ENCODE assay signal across 15 cellular contexts in genomic region chr17:61463068-61463980, GRCh38. TPM values are rescaled to one million over a fixed set of nuclear protein-coding genes. Genes with fewer than 3 reads are reported as not detected.
A peak's percentile ranks its signal among the peaks of the same experiment; 100 is the strongest.
DNase-seq lines count a peak whose midpoint lies in the region; TF ChIP-seq lines count a peak whose summit lies in the region.
"Had no signal": no experiment of that assay in that cellular context is flagged by ENCODE, and none has a peak within 500 bp of the region (broad histone marks: within the 10 kb centered on the region; RNA-seq: fewer than 3 reads in every experiment).

No MANE protein-coding gene starts in this region.

- CTCF ChIA-PET in CD4-positive, alpha-beta memory T cell (lab: Charles Lee; ENCODE audit: partially characterized antibody), result no interaction called here

- H3K4me3 ChIP-seq in epithelial cell of proximal tubule (ENCODE audit: low read depth, low read length), result no peak overlapping the region
- no peak overlapping the region for H3K4me3 ChIP-seq in neuronal stem cell (ENCODE audit: low read length in 2 of 2)
- no peak overlapping the region for H3K4me3 ChIP-seq in CD4-positive, alpha-beta memory T cell (ENCODE audit: low read length in 2 of 2)
- no peak overlapping the region for H3K4me3 ChIP-seq in testis
- H3K4me3 ChIP-seq: skin epidermis had no signal

- H3K4me1 ChIP-seq in neuronal stem cell (ENCODE audit: control insufficient read depth in 2 of 2, insufficient read depth in 1 of 2, low read depth in 1 of 2, low read length in 2 of 2) (peaks cover 2 to 3% of the 10 kb centered on the region in 2 donors), testis (no peaks in the 10 kb centered on the region)
- H3K4me1 ChIP-seq in CD4-positive, alpha-beta memory T cell (ENCODE audit: insufficient read depth, low read length), result peaks cover 10% of the 10 kb centered on the region

- no peaks in the 10 kb centered on the region for H3K36me3 Mint-ChIP-seq in CD4-positive, alpha-beta memory T cell
- H3K36me3 Mint-ChIP-seq: natural killer cell treated with Interleukin-12 subunit alpha and Interleukin-12 subunit beta and Interleukin-15 and Interleukin-18, amount 100 ng/mL, for 72 hours had no signal

- POLR2A ChIA-PET in CD4-positive, alpha-beta memory T cell (lab: Charles Lee; ENCODE audit: partially characterized antibody), result no interaction called here

- H3K27ac ChIP-seq in neuronal stem cell (replicated peaks; ENCODE audit: low read length), result no peak overlapping the region
- H3K27ac ChIP-seq in CD4-positive, alpha-beta memory T cell (ENCODE audit: low read depth, low read length), result no peak overlapping the region
- no peak overlapping the region for H3K27ac ChIP-seq in testis
- H3K27ac ChIP-seq: skin epidermis, suprapubic skin had no signal

- intact Hi-C loops in CD4-positive, alpha-beta memory T cell (cut with micrococcal nuclease), result no loop called here
- intact Hi-C loops in testis (cut with DNase I; ENCODE audit: low total_unique reads), result no loop called here

- no peaks in the 10 kb centered on the region for H3K79me1 ChIP-seq in neuronal stem cell (ENCODE audit: low read depth, low read length)

- H3K4me1 Mint-ChIP-seq in CD4-positive, alpha-beta memory T cell, result peaks cover 6 to 26% (median 14%) of the 10 kb centered on the region in 4 donors

- no peaks in the 10 kb centered on the region for H3K9me3 Mint-ChIP-seq in CD4-positive, alpha-beta memory T cell
- H3K9me3 Mint-ChIP-seq: activated CD4-positive, alpha-beta T cell treated with anti-CD3 and anti-CD28 coated beads, Interleukin-2, amount 10 ng/mL, durations not matched to agents 7 days and 5 days; natural killer cell treated with Interleukin-12 subunit alpha and Interleukin-12 subunit beta and Interleukin-15 and Interleukin-18, amount 100 ng/mL, for 72 hours had no signal

- H2BK120ac ChIP-seq in neuronal stem cell (ENCODE audit: low read depth, low read length), result peak overlapping the region; percentile 22

- H2AFZ ChIP-seq in neuronal stem cell (ENCODE audit: low read length), result no peak overlapping the region

- peak; percentile 44 for TF ChIP-seq CTCF in LNCAP (IDR thresholded peaks at IDR 0.05)
- peak; percentile 19 for TF ChIP-seq CTCF in epithelial cell of proximal tubule (conservative IDR thresholded peaks at IDR 0.05; ENCODE audit: low read depth, low read length)
- no peak for TF ChIP-seq CTCF in testis (IDR thresholded peaks at IDR 0.05)

- peaks cover 42 to 66% of the 10 kb centered on the region in 2 donors for H3K27me3 Mint-ChIP-seq in CD4-positive, alpha-beta memory T cell

- no peak overlapping the region for H3K27ac Mint-ChIP-seq in CD4-positive, alpha-beta memory T cell
- H3K27ac Mint-ChIP-seq: activated CD4-positive, alpha-beta T cell treated with anti-CD3 and anti-CD28 coated beads, Interleukin-2, amount 10 ng/mL, durations not matched to agents 7 days and 5 days; natural killer cell treated with Interleukin-12 subunit alpha and Interleukin-12 subunit beta and Interleukin-15 and Interleukin-18, amount 100 ng/mL, for 72 hours had no signal

- peaks cover 7 to 13% of the 10 kb centered on the region in 2 donors for H3K9me3 ChIP-seq in neuronal stem cell (replicated peaks in 1 of 2; ENCODE audit: control insufficient read depth in 2 of 2, insufficient read depth in 1 of 2, low read depth in 1 of 2, low read length in 2 of 2)
- no peaks in the 10 kb centered on the region for H3K9me3 ChIP-seq in CD4-positive, alpha-beta memory T cell (ENCODE audit: control insufficient read depth in 1 of 2, low read length in 2 of 2)
- H3K9me3 ChIP-seq in testis, result no peaks in the 10 kb centered on the region
- H3K9me3 ChIP-seq: suprapubic skin had no signal

- no peak overlapping the region for H3K14ac ChIP-seq in neuronal stem cell (ENCODE audit: low read length)

- H2BK15ac ChIP-seq in neuronal stem cell (ENCODE audit: low read length), result no peak overlapping the region

- no peak overlapping the region for H3K4ac ChIP-seq in neuronal stem cell (ENCODE audit: low read length)

- DNase-seq in ELF-1 (ENCODE audit: low read depth, low spot score) (peak; percentile 71), epithelial cell of proximal tubule (ENCODE audit: low read depth) (no peak), neuronal stem cell (ENCODE audit: low spot score) (no peak), NCI-H1930 (lab: John Stamatoyannopoulos, UW) (no peak), testis (no peak), cortex of kidney (lab: John Stamatoyannopoulos, UW) (no peak)
- no peak for DNase-seq in CD4-positive, alpha-beta memory T cell
- DNase-seq: activated CD4-positive, alpha-beta T cell treated with anti-CD3 and anti-CD28 coated beads, Interleukin-2, amount 10 ng/mL, durations not matched to agents 7 days and 5 days; NCI-H1417 treated with DMSO at 0.1 percent for 48 hours; NK-92 treated with Interleukin-12 subunit alpha and Interleukin-12 subunit beta, amount 100 ng/mL, for 24 hours had no signal

- peaks cover 36 to 90% (median 61%) of the 10 kb centered on the region in 3 experiments for H3K27me3 ChIP-seq in neuronal stem cell (ENCODE audit: control insufficient read depth in 3 of 3, insufficient read depth in 3 of 3, low read depth in 1 of 3, low read length in 3 of 3)
- H3K27me3 ChIP-seq in CD4-positive, alpha-beta memory T cell (ENCODE audit: insufficient read depth, low read length), result peaks cover 10% of the 10 kb centered on the region
- no peaks in the 10 kb centered on the region for H3K27me3 ChIP-seq in testis

- peak overlapping the region; percentile 77 for H3K9ac ChIP-seq in neuronal stem cell (ENCODE audit: low read depth, low read length, poor library complexity)

- no peak overlapping the region for H4K91ac ChIP-seq in neuronal stem cell (ENCODE audit: low read depth, low read length, poor library complexity)

- H3K36me3 ChIP-seq in neuronal stem cell (replicated peaks in 1 of 2; ENCODE audit: control insufficient read depth in 2 of 2, insufficient read depth in 2 of 2, low read length in 2 of 2), result no peaks in the 10 kb centered on the region
- H3K36me3 ChIP-seq in CD4-positive, alpha-beta memory T cell (ENCODE audit: insufficient read depth, low read length), result no peaks in the 10 kb centered on the region
- no peaks in the 10 kb centered on the region for H3K36me3 ChIP-seq in testis (ENCODE audit: low read depth, missing control alignments)
- H3K36me3 ChIP-seq: suprapubic skin had no signal

- H2BK12ac ChIP-seq in neuronal stem cell (ENCODE audit: low read length), result no peak overlapping the region

- H2BK5ac ChIP-seq in neuronal stem cell (ENCODE audit: low read length), result no peak overlapping the region

- no peak overlapping the region for H3K4me2 ChIP-seq in neuronal stem cell (ENCODE audit: insufficient read depth, low read length, poor library complexity, severe bottlenecking)

- H4K8ac ChIP-seq in neuronal stem cell (ENCODE audit: low read depth, low read length), result no peak overlapping the region

- peak overlapping the region in 1 of 8 donors; percentile 5 for H3K4me3 Mint-ChIP-seq in CD4-positive, alpha-beta memory T cell
- H3K4me3 Mint-ChIP-seq: activated CD4-positive, alpha-beta T cell treated with anti-CD3 and anti-CD28 coated beads, Interleukin-2, amount 10 ng/mL, durations not matched to agents 7 days and 5 days; natural killer cell treated with Interleukin-12 subunit alpha and Interleukin-12 subunit beta and Interleukin-15 and Interleukin-18, amount 100 ng/mL, for 72 hours had no signal

- no peak for TF ChIP-seq POLR2A in testis (IDR thresholded peaks at IDR 0.05)

- no CpG with 5 or more reads among the region's 16 CpGs for WGBS in neuronal stem cell (ENCODE audit: extremely low coverage in 2 of 2, insufficient read length in 2 of 2, insufficient replicate concordance in 1 of 2), 2 donors
- 64 to 67% methylated on average over 12 to 16 of the region's 16 CpGs for WGBS in testis, 2 donors

- peak overlapping the region; percentile 45 for H3K23ac ChIP-seq in neuronal stem cell (ENCODE audit: low read depth, low read length, poor library complexity)

- H3K18ac ChIP-seq in neuronal stem cell (ENCODE audit: low read length), result peak overlapping the region; percentile 77

- H2AK5ac ChIP-seq in neuronal stem cell (ENCODE audit: low read depth, low read length), result peak overlapping the region; percentile 83

RNA-seq across cellular contexts. Expression of gene TBX4, which starts 11.1 kb away (rescaled TPM):
- total RNA-seq in epithelial cell of proximal tubule (not detected in 2 replicates), testis (1 to 10 TPM; 1.5 to 1.7 TPM)
- polyA plus RNA-seq in neuronal stem cell (2013, experiment 1 of 2), result not detected
- not detected for polyA plus RNA-seq in neuronal stem cell (2013, experiment 2 of 2)
- not detected for total RNA-seq in CD4-positive, alpha-beta memory T cell
- polyA plus RNA-seq in CD4-positive, alpha-beta memory T cell, result not detected
- polyA plus RNA-seq in testis (ENCODE audit: insufficient read depth, low read depth, low replicate concordance), result 3.2 TPM
- total RNA-seq: activated CD4-positive, alpha-beta T cell treated with anti-CD3 and anti-CD28 coated beads, Interleukin-2, amount 10 ng/mL, durations not matched to agents 7 days and 5 days; H4; natural killer cell treated with Interleukin-12 subunit alpha and Interleukin-12 subunit beta and Interleukin-15 and Interleukin-18, amount 100 ng/mL, for 72 hours had no signal

Comparison
In these comparisons a context has a peak if more than half of its experiments do, and no peak if none do; other contexts are left out.
1. CTCF ChIP-seq: peak in LNCAP (single experiment) and epithelial cell of proximal tubule (single experiment); none in testis (0 of 3).